13 cellular contexts compared by ENCODE assay signal in the genomic region with DNA sequence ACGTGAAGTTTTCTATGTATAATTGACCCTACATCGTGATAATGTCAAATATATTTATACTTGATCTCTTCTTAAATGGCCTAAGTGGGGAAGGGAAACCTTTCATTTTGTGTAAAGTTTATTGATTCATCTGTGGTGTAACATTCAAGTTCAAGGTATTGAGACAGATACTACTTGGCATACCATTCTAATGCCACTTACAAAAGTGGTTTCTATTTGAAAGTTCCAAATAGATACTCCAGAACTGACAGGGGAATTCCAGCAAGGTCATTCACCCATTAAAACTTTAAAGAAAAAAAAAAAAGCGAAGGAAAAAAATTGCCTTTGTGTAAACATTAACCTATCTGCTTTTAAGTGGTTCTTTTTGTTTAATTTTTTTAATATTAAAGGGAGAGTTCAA. TPM values are rescaled to one million over a fixed set of nuclear protein-coding genes. Genes with fewer than 3 reads are reported as not detected.
A peak's percentile ranks its signal among the peaks of the same experiment; 100 is the strongest.
DNase-seq lines count a peak whose midpoint lies in the region; ATAC-seq and TF ChIP-seq lines count a peak whose summit lies in the region.
"Had no signal": no experiment of that assay in that cellular context is flagged by ENCODE, and none has a peak within 500 bp of the region (broad histone marks: within the 10 kb centered on the region; RNA-seq: fewer than 3 reads in every experiment).

No MANE protein-coding gene starts in this region.

- no peak for TF ChIP-seq POLR2A in esophagus muscularis mucosa (IDR thresholded peaks at IDR 0.05; ENCODE audit: low read depth)

- H3K9me3 ChIP-seq in esophagus muscularis mucosa: no peaks in the 10 kb centered on the region
- H3K9me3 ChIP-seq in muscle layer of colon (ENCODE audit: low read length): no peaks in the 10 kb centered on the region
- no peaks in the 10 kb centered on the region for H3K9me3 ChIP-seq in tibial artery
- no peaks in the 10 kb centered on the region for H3K9me3 ChIP-seq in naive thymus-derived CD4-positive, alpha-beta T cell (ENCODE audit: control insufficient read depth in 2 of 3, low read length in 3 of 3)
- H3K9me3 ChIP-seq: BE2C had no signal

- POLR2A ChIA-PET in naive thymus-derived CD4-positive, alpha-beta T cell (lab: Charles Lee): no interaction called here

- TF ChIP-seq CTCF in CD14-positive monocyte (IDR thresholded peaks at IDR 0.05): no peak
- no peak for TF ChIP-seq CTCF in esophagus muscularis mucosa (IDR thresholded peaks at IDR 0.05)
- TF ChIP-seq CTCF in tibial artery (IDR thresholded peaks at IDR 0.05): no peak

- intact Hi-C loops in CD14-positive monocyte (cut with micrococcal nuclease): no loop called here
- intact Hi-C loops in esophagus muscularis mucosa (cut with DNase I): no loop called here
- intact Hi-C loops in tibial artery (cut with DNase I; ENCODE audit: low total_unique reads): no loop called here
- intact Hi-C loops in naive thymus-derived CD4-positive, alpha-beta T cell (cut with micrococcal nuclease): no loop called here

- no peaks in the 10 kb centered on the region for H3K36me3 ChIP-seq in esophagus muscularis mucosa
- H3K36me3 ChIP-seq in muscle layer of colon (ENCODE audit: insufficient read depth, low read length): no peaks in the 10 kb centered on the region
- no peaks in the 10 kb centered on the region for H3K36me3 ChIP-seq in tibial artery
- H3K36me3 ChIP-seq in naive thymus-derived CD4-positive, alpha-beta T cell (ENCODE audit: control insufficient read depth in 2 of 3, insufficient read depth in 3 of 3, low read length in 3 of 3): no peaks in the 10 kb centered on the region
- H3K36me3 ChIP-seq: BE2C had no signal

- no peak overlapping the region for H3K4me3 Mint-ChIP-seq in CD14-positive monocyte
- no peak overlapping the region for H3K4me3 Mint-ChIP-seq in naive thymus-derived CD4-positive, alpha-beta T cell
- H3K4me3 Mint-ChIP-seq: activated CD4-positive, alpha-beta T cell treated with anti-CD3 and anti-CD28 coated beads, Interleukin-2, amount 10 ng/mL, durations not matched to agents 24 days and 14 days had no signal

- H3K36me3 Mint-ChIP-seq in CD14-positive monocyte: no peaks in the 10 kb centered on the region
- no peaks in the 10 kb centered on the region for H3K36me3 Mint-ChIP-seq in naive thymus-derived CD4-positive, alpha-beta T cell

- H3K27ac ChIP-seq in esophagus muscularis mucosa (replicated peaks in 1 of 4) (peak overlapping the region in 3 of 4 donors; percentile 11 to 53 (median 11)), muscle layer of colon (ENCODE audit: low read depth, low read length) (peak overlapping the region; percentile 27), tibial artery (no peak overlapping the region)
- H3K27ac ChIP-seq in naive thymus-derived CD4-positive, alpha-beta T cell (ENCODE audit: low read depth, low read length): no peak overlapping the region

- TF ChIP-seq EP300 in esophagus muscularis mucosa (IDR thresholded peaks at IDR 0.05): no peak

- peaks cover 26% of the 10 kb centered on the region for H3K4me1 Mint-ChIP-seq in CD14-positive monocyte
- peaks cover 0 to 4% (median 0%) of the 10 kb centered on the region in 7 donors for H3K4me1 Mint-ChIP-seq in naive thymus-derived CD4-positive, alpha-beta T cell

- H3K4me1 ChIP-seq in esophagus muscularis mucosa: peaks cover 0 to 19% (median 18%) of the 10 kb centered on the region in 4 donors
- peaks cover 15% of the 10 kb centered on the region for H3K4me1 ChIP-seq in muscle layer of colon (ENCODE audit: insufficient read depth, low read length)
- peaks cover 0 to 16% (median 0%) of the 10 kb centered on the region in 4 donors for H3K4me1 ChIP-seq in tibial artery
- H3K4me1 ChIP-seq in naive thymus-derived CD4-positive, alpha-beta T cell (ENCODE audit: control insufficient read depth in 2 of 2, insufficient read depth in 2 of 2, low read length in 2 of 2): no peaks in the 10 kb centered on the region

- peaks cover 0 to 2% (median 0%) of the 10 kb centered on the region in 3 donors for H3K27me3 Mint-ChIP-seq in CD14-positive monocyte (ENCODE audit: low read depth in 3 of 3)
- peaks cover 0 to 16% (median 0%) of the 10 kb centered on the region in 5 donors for H3K27me3 Mint-ChIP-seq in naive thymus-derived CD4-positive, alpha-beta T cell

- H3K27me3 ChIP-seq in esophagus muscularis mucosa (no peaks in the 10 kb centered on the region), muscle layer of colon (ENCODE audit: control insufficient read depth in 1 of 2, insufficient read depth in 2 of 2, low read length in 2 of 2) (no peaks in the 10 kb centered on the region), tibial artery (no peaks in the 10 kb centered on the region)
- H3K27me3 ChIP-seq in naive thymus-derived CD4-positive, alpha-beta T cell (ENCODE audit: control insufficient read depth in 2 of 2, insufficient read depth in 2 of 2, low read length in 2 of 2): no peaks in the 10 kb centered on the region
- H3K27me3 ChIP-seq: BE2C had no signal

- H3K9ac ChIP-seq in muscle layer of colon (ENCODE audit: low read length): no peak overlapping the region

- no peak for DNase-seq in CD14-positive monocyte (ENCODE audit: low spot score)
- peak; percentile 16 for DNase-seq in RPMI7951 (ENCODE audit: low read depth)
- DNase-seq in esophagus muscularis mucosa (ENCODE audit: extremely low spot score): no peak
- no peak for DNase-seq in DMS79 treated with DMSO at 0.1 percent for 48 hours (lab: John Stamatoyannopoulos, UW)
- no peak for DNase-seq in tibial artery
- DNase-seq in naive thymus-derived CD4-positive, alpha-beta T cell: no peak
- no peak for DNase-seq in stimulated activated CD4-positive, alpha-beta T cell treated with anti-CD3 and anti-CD28 coated beads, Interleukin-2, amount 100 ng/mL, for 48 hours
- DNase-seq: activated CD4-positive, alpha-beta T cell treated with anti-CD3 and anti-CD28 coated beads, Interleukin-2, amount 10 ng/mL, durations not matched to agents 24 days and 14 days; activated gamma-delta T cell treated with Interleukin-2 at 50 U/mL for 16 hours; BE2C; NCI-H1092 treated with DMSO at 0.1 percent for 48 hours; NCI-H524 had no signal

- CTCF ChIA-PET in naive thymus-derived CD4-positive, alpha-beta T cell (lab: Charles Lee): no interaction called here

- H3K4me3 ChIP-seq in esophagus muscularis mucosa (no peak overlapping the region), muscle layer of colon (ENCODE audit: low read depth in 1 of 2, low read length in 2 of 2) (peak overlapping the region in 1 of 2 donors; percentile 45), tibial artery (no peak overlapping the region)
- H3K4me3 ChIP-seq in naive thymus-derived CD4-positive, alpha-beta T cell (ENCODE audit: low read length): no peak overlapping the region

- H3K27ac Mint-ChIP-seq in CD14-positive monocyte: peak overlapping the region; percentile 83 to 96 (median 92)
- no peak overlapping the region for H3K27ac Mint-ChIP-seq in naive thymus-derived CD4-positive, alpha-beta T cell
- H3K27ac Mint-ChIP-seq: activated CD4-positive, alpha-beta T cell treated with anti-CD3 and anti-CD28 coated beads, Interleukin-2, amount 10 ng/mL, durations not matched to agents 24 days and 14 days had no signal

- 52% methylated on average over 3 of the region's 3 CpGs for WGBS in esophagus muscularis mucosa

- ATAC-seq in naive thymus-derived CD4-positive, alpha-beta T cell: no peak

- no peaks in the 10 kb centered on the region for H3K9me3 Mint-ChIP-seq in CD14-positive monocyte
- no peaks in the 10 kb centered on the region for H3K9me3 Mint-ChIP-seq in naive thymus-derived CD4-positive, alpha-beta T cell
- H3K9me3 Mint-ChIP-seq: activated CD4-positive, alpha-beta T cell treated with anti-CD3 and anti-CD28 coated beads, Interleukin-2, amount 10 ng/mL, durations not matched to agents 24 days and 14 days had no signal

RNA-seq across cellular contexts. Expression of a gene that starts 45.3 kb away (rescaled TPM):
- 10 to 100 TPM; 30.9 to 34.2 TPM for polyA plus RNA-seq in CD14-positive monocyte
- 31.0 and 33.1 TPM in 2 replicates for total RNA-seq in RPMI7951 (2014; rRNA removed; shearing (Covaris generic))
- 10 to 100 TPM; 12.8 to 44.9 (median 19.6) TPM for total RNA-seq in esophagus muscularis mucosa
- 1 to 10 TPM; 6.2 to 9.7 (median 7.8) TPM for total RNA-seq in naive thymus-derived CD4-positive, alpha-beta T cell
- 10 to 100 TPM; 40.1 to 53.8 TPM for polyA plus RNA-seq in naive thymus-derived CD4-positive, alpha-beta T cell

Comparison
In these comparisons a context has a peak if more than half of its experiments do, and no peak if none do; other contexts are left out.
1. H3K27ac Mint-ChIP-seq: peak in CD14-positive monocyte (7 of 7); none in naive thymus-derived CD4-positive, alpha-beta T cell (0 of 9).
2. H3K27ac ChIP-seq: peak in esophagus muscularis mucosa (3 of 4) and muscle layer of colon (single experiment); none in tibial artery (0 of 2) and naive thymus-derived CD4-positive, alpha-beta T cell (single experiment).